Comparison of ENCODE assay signal across 1 cellular context in the genomic region with DNA sequence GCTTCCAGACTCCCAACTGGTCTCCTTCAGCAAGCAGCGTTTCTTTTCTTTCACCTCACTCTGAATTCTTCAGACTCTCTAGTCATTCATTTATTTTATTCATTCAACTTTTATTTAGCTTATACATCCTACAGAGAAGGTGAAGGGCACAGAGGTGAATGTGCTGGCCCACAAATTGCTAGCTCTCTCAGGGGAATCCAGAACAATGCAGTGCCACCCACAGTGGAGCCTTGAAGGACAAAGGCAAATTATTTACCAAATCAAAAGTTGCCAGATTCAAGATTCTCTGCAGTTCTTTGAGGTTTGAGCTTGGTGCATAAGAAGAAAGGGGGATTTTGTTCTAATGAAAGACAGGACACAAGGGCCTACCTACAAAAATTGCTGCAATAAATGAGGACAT.
TF ChIP-seq lines count a peak whose summit lies in the region.

No MANE protein-coding gene starts in this region.

TF ChIP-seq in GM23338, 12 proteins besides CTCF, POLR2A, EP300 and RAD21 (continued from another document):
- no peak for TF ChIP-seq ZNF331 (CRISPR knock-in tag; IDR thresholded peaks at IDR 0.05; ENCODE audit: low read depth)
TF ChIP-seq in GM23338: peak in this region for 0.
